Comparison of ENCODE assay signal across 9 cellular contexts in the genomic region with DNA sequence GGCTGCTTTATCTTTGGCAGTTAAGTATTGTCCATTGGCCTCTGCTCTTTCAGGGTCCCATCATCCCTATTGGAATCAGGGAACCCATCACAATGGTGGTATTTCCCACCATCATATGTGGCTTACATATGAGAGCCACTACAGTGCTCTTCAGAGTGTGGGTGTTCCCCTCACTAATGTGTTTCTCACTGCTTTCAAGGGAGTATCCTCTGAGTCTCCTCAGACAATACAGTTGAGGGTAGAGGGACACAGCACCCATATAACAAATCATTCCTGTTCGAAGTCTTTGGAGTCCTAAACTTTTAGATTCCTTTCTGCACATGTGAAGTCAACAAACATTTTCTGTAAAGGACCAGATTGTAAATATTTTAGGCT. TPM values are rescaled to one million over a fixed set of nuclear protein-coding genes. Genes with fewer than 3 reads are reported as not detected.
DNase-seq lines count a peak whose midpoint lies in the region; ATAC-seq and TF ChIP-seq lines count a peak whose summit lies in the region.
"Had no signal": no experiment of that assay in that cellular context is flagged by ENCODE, and none has a peak within 500 bp of the region (broad histone marks: within the 10 kb centered on the region; RNA-seq: fewer than 3 reads in every experiment).

No MANE protein-coding gene starts in this region.

- H3K36me3 ChIP-seq in colonic mucosa, result no peaks in the 10 kb centered on the region
- no peaks in the 10 kb centered on the region for H3K36me3 ChIP-seq in MG63

- no peak overlapping the region for H3K9ac ChIP-seq in colonic mucosa (ENCODE audit: low read depth in 2 of 2, low read length in 2 of 2)

- no peak for DNase-seq in colonic mucosa
- DNase-seq in NCI-H526 (lab: John Stamatoyannopoulos, UW), result no peak
- no peak for DNase-seq in head of caudate nucleus
- DNase-seq in NCI-H69 (lab: John Stamatoyannopoulos, UW), result no peak
- no peak for DNase-seq in MG63
- DNase-seq: SHP77 treated with DMSO at 0.1 percent for 48 hours had no signal

- H3K27me3 ChIP-seq in colonic mucosa (no peaks in the 10 kb centered on the region), MG63 (no peaks in the 10 kb centered on the region)

- H3K9me3 ChIP-seq in colonic mucosa (no peaks in the 10 kb centered on the region), MG63 (no peaks in the 10 kb centered on the region)

- peak; percentile 24 for ATAC-seq in GM18861 (IDR thresholded peaks at IDR 0.05; ENCODE audit: unreplicated experiment)
- peak; percentile 36 for ATAC-seq in GM21390 (IDR thresholded peaks at IDR 0.05; ENCODE audit: unreplicated experiment)
- peak; percentile 27 for ATAC-seq in HG03045 (IDR thresholded peaks at IDR 0.05; ENCODE audit: unreplicated experiment)

- H3K4me3 ChIP-seq in colonic mucosa, result no peak overlapping the region
- no peak overlapping the region for H3K4me3 ChIP-seq in MG63

- no peak overlapping the region for H3K27ac ChIP-seq in colonic mucosa

- peak; percentile 2 for TF ChIP-seq CTCF in colonic mucosa (IDR thresholded peaks at IDR 0.05)

- no peaks in the 10 kb centered on the region for H3K4me1 ChIP-seq in colonic mucosa

- intact Hi-C loops in colonic mucosa (cut with DNase I), result no loop called here
- intact Hi-C loops in head of caudate nucleus (cut with DNase I), result no loop called here

RNA-seq across cellular contexts. Expression of a gene that starts 48.7 kb away (rescaled TPM):
- total RNA-seq in colonic mucosa, result 10 to 100 TPM; 90.5 to 92.7 TPM
- 84.5 and 86.0 TPM in 2 replicates for total RNA-seq in MG63 (2014; rRNA removed; shearing (Covaris generic); ENCODE audit: low replicate concordance)
